Comparison of ENCODE assay signal across 28 cellular contexts in the genomic region with DNA sequence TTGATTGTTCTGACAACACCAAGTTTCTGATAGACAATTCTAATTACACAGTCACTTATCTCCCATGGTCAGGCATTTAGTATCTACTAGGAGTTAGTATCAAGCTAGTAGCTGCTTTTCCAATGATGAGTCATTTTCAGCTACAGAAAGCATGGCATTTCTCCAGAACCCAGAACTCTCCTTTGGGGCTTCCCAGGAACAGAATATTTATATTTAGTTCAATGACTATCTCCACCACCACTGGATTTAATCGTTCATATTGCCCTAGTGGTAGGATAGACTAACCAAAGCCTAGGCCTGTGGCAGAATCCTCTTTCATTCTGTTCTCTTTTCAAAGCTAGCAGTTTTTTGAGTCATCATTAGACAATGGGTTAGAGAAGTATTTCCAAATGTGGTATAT.
A peak's percentile ranks its signal among the peaks of the same experiment; 100 is the strongest.
DNase-seq lines count a peak whose midpoint lies in the region; ATAC-seq, FAIRE-seq and TF ChIP-seq lines count a peak whose summit lies in the region.
"Had no signal": no experiment of that assay in that cellular context is flagged by ENCODE, and none has a peak within 500 bp of the region (broad histone marks: within the 10 kb centered on the region; RNA-seq: fewer than 3 reads in every experiment).

No MANE protein-coding gene starts in this region.

- no peaks in the 10 kb centered on the region for H3K9me3 Mint-ChIP-seq in glutamatergic neuron (ENCODE audit: unreplicated experiment)
- H3K9me3 Mint-ChIP-seq: activated CD4-positive, alpha-beta memory T cell treated with anti-CD3 and anti-CD28 coated beads, Interleukin-2, amount 10 ng/mL, durations not matched to agents 7 days and 5 days had no signal

- H3K27me3 Mint-ChIP-seq in glutamatergic neuron (ENCODE audit: unreplicated experiment): no peaks in the 10 kb centered on the region
- H3K27me3 Mint-ChIP-seq: activated CD4-positive, alpha-beta memory T cell treated with anti-CD3 and anti-CD28 coated beads, Interleukin-2, amount 10 ng/mL, durations not matched to agents 7 days and 5 days; brain; naive thymus-derived CD4-positive, alpha-beta T cell had no signal

- H3K4me3 Mint-ChIP-seq in glutamatergic neuron (ENCODE audit: unreplicated experiment): no peak overlapping the region
- H3K4me3 Mint-ChIP-seq: activated CD4-positive, alpha-beta memory T cell treated with anti-CD3 and anti-CD28 coated beads, Interleukin-2, amount 10 ng/mL, durations not matched to agents 7 days and 5 days; brain; naive thymus-derived CD4-positive, alpha-beta T cell had no signal

- no peak for TF ChIP-seq CTCF in glutamatergic neuron (IDR thresholded peaks at IDR 0.05; ENCODE audit: partially characterized antibody, unreplicated experiment)

- DNase-seq in Ammon's horn (ENCODE audit: low spot score) (peak; percentile 9), HUDEP-2 (lab: John Stamatoyannopoulos, UW; ENCODE audit: unreplicated experiment in 76 of 76) (peak in 48 of 76 experiments; percentile 1 to 91 (median 70)), astrocyte of the hippocampus (ENCODE audit: low read depth, low spot score) (peak; percentile 30), iris pigment epithelial cell (ENCODE audit: low read depth) (peak; percentile 14), glutamatergic neuron (no peak), GM12891 (ENCODE audit: insufficient read length, low spot score) (no peak)
- DNase-seq: activated CD4-positive, alpha-beta memory T cell treated with anti-CD3 and anti-CD28 coated beads, Interleukin-2, amount 10 ng/mL, durations not matched to agents 7 days and 5 days; activated CD4-positive, CD25-positive, alpha-beta regulatory T cell treated with anti-CD3 and anti-CD28 coated beads, Interleukin-2, amount 50 U/mL, for 72 hours; activated CD8-positive, alpha-beta memory T cell treated with anti-CD3 and anti-CD28 coated beads, Interleukin-2, amount 50 U/mL, for 4 hours; activated naive CD4-positive, alpha-beta T cell; cerebellar nuclear complex; dorsolateral prefrontal cortex; naive thymus-derived CD4-positive, alpha-beta T cell; NCI-H1417 treated with DMSO at 0.1 percent for 48 hours; NCI-H2081; NCI-H2227 treated with DMSO at 0.1 percent for 48 hours; NCI-H748 treated with DMSO at 0.1 percent for 48 hours; right lobe of liver; stimulated activated CD4-positive, alpha-beta T cell treated with anti-CD3 and anti-CD28 coated beads, Interleukin-12 subunit alpha, Interleukin-12 subunit beta, amount 100 ng/mL, for 4 hours; stimulated activated CD4-positive, alpha-beta T cell treated with anti-CD3 and anti-CD28 coated beads, Interleukin-2, amount 100 ng/mL, for 48 hours; stomach; thyroid gland had no signal

- no peaks in the 10 kb centered on the region for H3K36me3 Mint-ChIP-seq in glutamatergic neuron (ENCODE audit: unreplicated experiment)
- H3K36me3 Mint-ChIP-seq: brain; naive thymus-derived CD4-positive, alpha-beta T cell had no signal

- no peak for ATAC-seq in esophagus mucosa
- ATAC-seq: naive thymus-derived CD4-positive, alpha-beta T cell; right lobe of liver had no signal

- no peaks in the 10 kb centered on the region for H3K4me1 Mint-ChIP-seq in glutamatergic neuron (ENCODE audit: low read depth, unreplicated experiment)
- H3K4me1 Mint-ChIP-seq: activated CD4-positive, alpha-beta memory T cell treated with anti-CD3 and anti-CD28 coated beads, Interleukin-2, amount 10 ng/mL, durations not matched to agents 7 days and 5 days; brain had no signal

- no peak for FAIRE-seq in GM12891 (lab: Jason Lieb, UNC)
- FAIRE-seq: endometrium, G401.6, islet of Langerhans, TTC549 had no signal

- no peak for TF ChIP-seq POLR2A in GM12891 (IDR thresholded peaks at IDR 0.05; ENCODE audit: low read depth, low read length)

- H3K27ac Mint-ChIP-seq in glutamatergic neuron (ENCODE audit: unreplicated experiment): no peak overlapping the region
- H3K27ac Mint-ChIP-seq: activated CD4-positive, alpha-beta memory T cell treated with anti-CD3 and anti-CD28 coated beads, Interleukin-2, amount 10 ng/mL, durations not matched to agents 7 days and 5 days; brain; naive thymus-derived CD4-positive, alpha-beta T cell had no signal

TF ChIP-seq in GM12891, 5 proteins besides CTCF, POLR2A, EP300 and RAD21:
- TF ChIP-seq POLR2AphosphoS5 (IDR thresholded peaks at IDR 0.05; ENCODE audit: low read depth, low read length) (no peak), SPI1 (IDR thresholded peaks at IDR 0.05; ENCODE audit: low read depth, low read length) (no peak), PAX5 (IDR thresholded peaks at IDR 0.05; ENCODE audit: insufficient read depth, low read length, severe bottlenecking) (no peak), POU2F2 (IDR thresholded peaks at IDR 0.05; ENCODE audit: low read depth, low read length) (no peak), TAF1 (IDR thresholded peaks at IDR 0.05; ENCODE audit: low read depth, low read length) (no peak)
TF ChIP-seq in GM12891: peak in this region for 0.

Comparison
In these comparisons a context has a peak if more than half of its experiments do, and no peak if none do; other contexts are left out.
1. DNase-seq: peak in Ammon's horn (single experiment), HUDEP-2 (48 of 76), astrocyte of the hippocampus (single experiment) and iris pigment epithelial cell (single experiment); none in glutamatergic neuron (single experiment) and GM12891 (single experiment).